ENCODE assay signal across 1 cellular context in genomic region chr1:203326830-203327683, GRCh38.
TF ChIP-seq lines count a peak whose summit lies in the region.

No MANE protein-coding gene starts in this region.

TF ChIP-seq in GM12878, 131 proteins besides CTCF, POLR2A, EP300 and RAD21 (continued from another document and continues in another):
- TF ChIP-seq E2F8 (IDR thresholded peaks at IDR 0.05; ENCODE audit: low read depth, partially characterized antibody) (no peak), SMARCA5 (IDR thresholded peaks at IDR 0.05) (peak; percentile 77), ZNF217 (IDR thresholded peaks at IDR 0.05) (no peak; the same call in 1 of the 2 replicates), POU2F2 (IDR thresholded peaks at IDR 0.05; ENCODE audit: borderline replicate concordance, low read depth, low read length) (peak; percentile 50; the same call in 1 of the 3 replicates), SP1 (IDR thresholded peaks at IDR 0.05; ENCODE audit: low read depth, low read length) (peak; percentile 14), NR2F1 (conservative IDR thresholded peaks at IDR 0.05) (peak; percentile 76), IKZF2 (IDR thresholded peaks at IDR 0.05) (peak; percentile 95 to 97), ZNF24 (IDR thresholded peaks at IDR 0.05) (0 out of 2 replicates have a peak, but pooled peaks have one; percentile 5), ZSCAN29 (IDR thresholded peaks at IDR 0.05) (0 out of 2 replicates have a peak, but pooled peaks have one; percentile 47), MXI1 (IDR thresholded peaks at IDR 0.05; ENCODE audit: low read depth, low read length) (peak; percentile 82), DPF2 (IDR thresholded peaks at IDR 0.05) (peak; percentile 93), RAD51 (IDR thresholded peaks at IDR 0.05) (peak; percentile 66), ZBED1 (IDR thresholded peaks at IDR 0.05; ENCODE audit: borderline replicate concordance) (peak; percentile 33; the same call in 1 of the 2 replicates), ETV6 (conservative IDR thresholded peaks at IDR 0.05 in 1 of 2, IDR thresholded peaks at IDR 0.05 in 1 of 2; ENCODE audit: borderline replicate concordance in 1 of 2, low read depth in 1 of 2) (peak in 1 of 2 experiments; percentile 25; a peak in 1 of 4 replicates), MTA2 (IDR thresholded peaks at IDR 0.05; ENCODE audit: low read depth) (peak; percentile 70; the same call in 1 of the 2 replicates), TCF12 (IDR thresholded peaks at IDR 0.05; ENCODE audit: low read depth, low read length) (peak; percentile 82), GATAD2B (conservative IDR thresholded peaks at IDR 0.05; ENCODE audit: low read depth) (peak; percentile 94), ZNF622 (IDR thresholded peaks at IDR 0.05) (no peak), NFYA (IDR thresholded peaks at IDR 0.05; ENCODE audit: borderline replicate concordance, low read depth, low read length) (no peak), LARP7 (IDR thresholded peaks at IDR 0.05) (peak; percentile 72), BHLHE40 (IDR thresholded peaks at IDR 0.05; ENCODE audit: borderline replicate concordance in 1 of 2, low read depth in 2 of 2, low read length in 1 of 2) (peak; percentile 83 to 94), BCL11A (IDR thresholded peaks at IDR 0.05; ENCODE audit: low read depth, low read length) (0 out of 2 replicates have a peak, but pooled peaks have one; percentile 35), IKZF1 (conservative IDR thresholded peaks at IDR 0.05) (peak; percentile 98), RBBP5 (conservative IDR thresholded peaks at IDR 0.05) (no peak), TCF3 (IDR thresholded peaks at IDR 0.05; ENCODE audit: borderline replicate concordance, insufficient read depth, low read depth, low read length) (peak; percentile 84; the same call in 1 of the 2 replicates), HCFC1 (IDR thresholded peaks at IDR 0.05; ENCODE audit: low read length) (no peak), SRF (IDR thresholded peaks at IDR 0.05; ENCODE audit: low read depth in 2 of 2, low read length in 2 of 2) (0 out of 4 replicates have a peak, but pooled peaks of 1 of the 2 experiments have one; percentile 8), RFX5 (IDR thresholded peaks at IDR 0.05; ENCODE audit: low read depth, low read length) (peak; percentile 95), PAX5 (IDR thresholded peaks at IDR 0.05; ENCODE audit: borderline replicate concordance, low read depth, low read length) (no peak; the same call in 1 of the 2 replicates), YY1 (IDR thresholded peaks at IDR 0.05; ENCODE audit: low read depth, low read length) (no peak), MEF2B (IDR thresholded peaks at IDR 0.05; ENCODE audit: partially characterized antibody, poor library complexity, severe bottlenecking) (peak; percentile 86), TBL1XR1 (IDR thresholded peaks at IDR 0.05; ENCODE audit: low read depth, low read length) (peak; percentile 92), NBN (IDR thresholded peaks at IDR 0.05) (peak; percentile 72; the same call in 1 of the 2 replicates), ZNF384 (IDR thresholded peaks at IDR 0.05; ENCODE audit: borderline replicate concordance, low read depth, low read length) (peak; percentile 97), RELA (IDR thresholded peaks at IDR 0.05; ENCODE audit: borderline replicate concordance, partially characterized antibody) (no peak), BACH1 (IDR thresholded peaks at IDR 0.05; ENCODE audit: borderline replicate concordance) (peak; percentile 79; the same call in 1 of the 2 replicates), MTA3 (IDR thresholded peaks at IDR 0.05; ENCODE audit: borderline replicate concordance, low read length) (no peak), CEBPB (IDR thresholded peaks at IDR 0.05; ENCODE audit: borderline replicate concordance in 1 of 2, low read depth in 2 of 2, low read length in 2 of 2) (no peak), NKRF (conservative IDR thresholded peaks at IDR 0.05) (peak; percentile 70), WRNIP1 (IDR thresholded peaks at IDR 0.05; ENCODE audit: borderline replicate concordance, low read depth, low read length) (0 out of 2 replicates have a peak, but pooled peaks have one; percentile 57), CBX3 (IDR thresholded peaks at IDR 0.05; ENCODE audit: borderline replicate concordance, low read depth) (no peak), POLR2AphosphoS5 (IDR thresholded peaks at IDR 0.05; ENCODE audit: low read length) (peak; percentile 65)
- TF ChIP-seq, protein P1, sequence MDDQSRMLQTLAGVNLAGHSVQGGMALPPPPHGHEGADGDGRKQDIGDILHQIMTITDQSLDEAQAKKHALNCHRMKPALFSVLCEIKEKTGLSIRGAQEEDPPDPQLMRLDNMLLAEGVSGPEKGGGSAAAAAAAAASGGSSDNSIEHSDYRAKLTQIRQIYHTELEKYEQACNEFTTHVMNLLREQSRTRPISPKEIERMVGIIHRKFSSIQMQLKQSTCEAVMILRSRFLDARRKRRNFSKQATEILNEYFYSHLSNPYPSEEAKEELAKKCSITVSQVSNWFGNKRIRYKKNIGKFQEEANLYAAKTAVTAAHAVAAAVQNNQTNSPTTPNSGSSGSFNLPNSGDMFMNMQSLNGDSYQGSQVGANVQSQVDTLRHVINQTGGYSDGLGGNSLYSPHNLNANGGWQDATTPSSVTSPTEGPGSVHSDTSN (IDR thresholded peaks at IDR 0.05; ENCODE audit: insufficient replicate concordance, low read depth, low read length): peak; percentile 63
- TF ChIP-seq, protein P2, sequence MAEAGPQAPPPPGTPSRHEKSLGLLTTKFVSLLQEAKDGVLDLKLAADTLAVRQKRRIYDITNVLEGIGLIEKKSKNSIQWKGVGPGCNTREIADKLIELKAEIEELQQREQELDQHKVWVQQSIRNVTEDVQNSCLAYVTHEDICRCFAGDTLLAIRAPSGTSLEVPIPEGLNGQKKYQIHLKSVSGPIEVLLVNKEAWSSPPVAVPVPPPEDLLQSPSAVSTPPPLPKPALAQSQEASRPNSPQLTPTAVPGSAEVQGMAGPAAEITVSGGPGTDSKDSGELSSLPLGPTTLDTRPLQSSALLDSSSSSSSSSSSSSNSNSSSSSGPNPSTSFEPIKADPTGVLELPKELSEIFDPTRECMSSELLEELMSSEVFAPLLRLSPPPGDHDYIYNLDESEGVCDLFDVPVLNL (IDR thresholded peaks at IDR 0.05; ENCODE audit: low read depth, low read length): 0 out of 2 replicates have a peak, but pooled peaks have one; percentile 18
- TF ChIP-seq, protein P3, sequence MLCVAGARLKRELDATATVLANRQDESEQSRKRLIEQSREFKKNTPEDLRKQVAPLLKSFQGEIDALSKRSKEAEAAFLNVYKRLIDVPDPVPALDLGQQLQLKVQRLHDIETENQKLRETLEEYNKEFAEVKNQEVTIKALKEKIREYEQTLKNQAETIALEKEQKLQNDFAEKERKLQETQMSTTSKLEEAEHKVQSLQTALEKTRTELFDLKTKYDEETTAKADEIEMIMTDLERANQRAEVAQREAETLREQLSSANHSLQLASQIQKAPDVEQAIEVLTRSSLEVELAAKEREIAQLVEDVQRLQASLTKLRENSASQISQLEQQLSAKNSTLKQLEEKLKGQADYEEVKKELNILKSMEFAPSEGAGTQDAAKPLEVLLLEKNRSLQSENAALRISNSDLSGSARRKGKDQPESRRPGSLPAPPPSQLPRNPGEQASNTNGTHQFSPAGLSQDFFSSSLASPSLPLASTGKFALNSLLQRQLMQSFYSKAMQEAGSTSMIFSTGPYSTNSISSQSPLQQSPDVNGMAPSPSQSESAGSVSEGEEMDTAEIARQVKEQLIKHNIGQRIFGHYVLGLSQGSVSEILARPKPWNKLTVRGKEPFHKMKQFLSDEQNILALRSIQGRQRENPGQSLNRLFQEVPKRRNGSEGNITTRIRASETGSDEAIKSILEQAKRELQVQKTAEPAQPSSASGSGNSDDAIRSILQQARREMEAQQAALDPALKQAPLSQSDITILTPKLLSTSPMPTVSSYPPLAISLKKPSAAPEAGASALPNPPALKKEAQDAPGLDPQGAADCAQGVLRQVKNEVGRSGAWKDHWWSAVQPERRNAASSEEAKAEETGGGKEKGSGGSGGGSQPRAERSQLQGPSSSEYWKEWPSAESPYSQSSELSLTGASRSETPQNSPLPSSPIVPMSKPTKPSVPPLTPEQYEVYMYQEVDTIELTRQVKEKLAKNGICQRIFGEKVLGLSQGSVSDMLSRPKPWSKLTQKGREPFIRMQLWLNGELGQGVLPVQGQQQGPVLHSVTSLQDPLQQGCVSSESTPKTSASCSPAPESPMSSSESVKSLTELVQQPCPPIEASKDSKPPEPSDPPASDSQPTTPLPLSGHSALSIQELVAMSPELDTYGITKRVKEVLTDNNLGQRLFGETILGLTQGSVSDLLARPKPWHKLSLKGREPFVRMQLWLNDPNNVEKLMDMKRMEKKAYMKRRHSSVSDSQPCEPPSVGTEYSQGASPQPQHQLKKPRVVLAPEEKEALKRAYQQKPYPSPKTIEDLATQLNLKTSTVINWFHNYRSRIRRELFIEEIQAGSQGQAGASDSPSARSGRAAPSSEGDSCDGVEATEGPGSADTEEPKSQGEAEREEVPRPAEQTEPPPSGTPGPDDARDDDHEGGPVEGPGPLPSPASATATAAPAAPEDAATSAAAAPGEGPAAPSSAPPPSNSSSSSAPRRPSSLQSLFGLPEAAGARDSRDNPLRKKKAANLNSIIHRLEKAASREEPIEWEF (IDR thresholded peaks at IDR 0.05; ENCODE audit: insufficient replicate concordance, low read depth, low read length): peak; percentile 35
- TF ChIP-seq, protein P4, sequence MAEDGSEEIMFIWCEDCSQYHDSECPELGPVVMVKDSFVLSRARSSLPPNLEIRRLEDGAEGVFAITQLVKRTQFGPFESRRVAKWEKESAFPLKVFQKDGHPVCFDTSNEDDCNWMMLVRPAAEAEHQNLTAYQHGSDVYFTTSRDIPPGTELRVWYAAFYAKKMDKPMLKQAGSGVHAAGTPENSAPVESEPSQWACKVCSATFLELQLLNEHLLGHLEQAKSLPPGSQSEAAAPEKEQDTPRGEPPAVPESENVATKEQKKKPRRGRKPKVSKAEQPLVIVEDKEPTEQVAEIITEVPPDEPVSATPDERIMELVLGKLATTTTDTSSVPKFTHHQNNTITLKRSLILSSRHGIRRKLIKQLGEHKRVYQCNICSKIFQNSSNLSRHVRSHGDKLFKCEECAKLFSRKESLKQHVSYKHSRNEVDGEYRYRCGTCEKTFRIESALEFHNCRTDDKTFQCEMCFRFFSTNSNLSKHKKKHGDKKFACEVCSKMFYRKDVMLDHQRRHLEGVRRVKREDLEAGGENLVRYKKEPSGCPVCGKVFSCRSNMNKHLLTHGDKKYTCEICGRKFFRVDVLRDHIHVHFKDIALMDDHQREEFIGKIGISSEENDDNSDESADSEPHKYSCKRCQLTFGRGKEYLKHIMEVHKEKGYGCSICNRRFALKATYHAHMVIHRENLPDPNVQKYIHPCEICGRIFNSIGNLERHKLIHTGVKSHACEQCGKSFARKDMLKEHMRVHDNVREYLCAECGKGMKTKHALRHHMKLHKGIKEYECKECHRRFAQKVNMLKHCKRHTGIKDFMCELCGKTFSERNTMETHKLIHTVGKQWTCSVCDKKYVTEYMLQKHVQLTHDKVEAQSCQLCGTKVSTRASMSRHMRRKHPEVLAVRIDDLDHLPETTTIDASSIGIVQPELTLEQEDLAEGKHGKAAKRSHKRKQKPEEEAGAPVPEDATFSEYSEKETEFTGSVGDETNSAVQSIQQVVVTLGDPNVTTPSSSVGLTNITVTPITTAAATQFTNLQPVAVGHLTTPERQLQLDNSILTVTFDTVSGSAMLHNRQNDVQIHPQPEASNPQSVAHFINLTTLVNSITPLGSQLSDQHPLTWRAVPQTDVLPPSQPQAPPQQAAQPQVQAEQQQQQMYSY (CRISPR knock-in tag; IDR thresholded peaks at IDR 0.05): no peak
- TF ChIP-seq, protein P5, sequence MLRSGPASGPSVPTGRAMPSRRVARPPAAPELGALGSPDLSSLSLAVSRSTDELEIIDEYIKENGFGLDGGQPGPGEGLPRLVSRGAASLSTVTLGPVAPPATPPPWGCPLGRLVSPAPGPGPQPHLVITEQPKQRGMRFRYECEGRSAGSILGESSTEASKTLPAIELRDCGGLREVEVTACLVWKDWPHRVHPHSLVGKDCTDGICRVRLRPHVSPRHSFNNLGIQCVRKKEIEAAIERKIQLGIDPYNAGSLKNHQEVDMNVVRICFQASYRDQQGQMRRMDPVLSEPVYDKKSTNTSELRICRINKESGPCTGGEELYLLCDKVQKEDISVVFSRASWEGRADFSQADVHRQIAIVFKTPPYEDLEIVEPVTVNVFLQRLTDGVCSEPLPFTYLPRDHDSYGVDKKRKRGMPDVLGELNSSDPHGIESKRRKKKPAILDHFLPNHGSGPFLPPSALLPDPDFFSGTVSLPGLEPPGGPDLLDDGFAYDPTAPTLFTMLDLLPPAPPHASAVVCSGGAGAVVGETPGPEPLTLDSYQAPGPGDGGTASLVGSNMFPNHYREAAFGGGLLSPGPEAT (IDR thresholded peaks at IDR 0.05; ENCODE audit: low read depth): peak; percentile 83
